34 cellular contexts compared by ENCODE assay signal in genomic region chr2:200254788-200255187, GRCh38.
"Had no signal": no experiment of that assay in that cellular context is flagged by ENCODE, and none has a peak within 500 bp of the region (broad histone marks: within the 10 kb centered on the region; RNA-seq: fewer than 3 reads in every experiment).

No MANE protein-coding gene starts in this region.

- DNase-seq: activated B cell treated with CpG ODN at 0.5 μM for 24 hours; activated CD4-positive, alpha-beta T cell treated with anti-CD3 and anti-CD28 coated beads for 48 hours; activated CD4-positive, alpha-beta T cell treated with anti-CD3 and anti-CD28 coated beads, Interleukin-2, amount 50 U/mL, for 1 hour; activated CD4-positive, alpha-beta T cell treated with anti-CD3 and anti-CD28 coated beads, Interleukin-2, amount 50 U/mL, for 48 hours; activated CD8-positive, alpha-beta memory T cell treated with anti-CD3 and anti-CD28 coated beads for 24 hours; activated CD8-positive, alpha-beta T cell treated with anti-CD3 and anti-CD28 coated beads for 36 hours; activated effector memory CD4-positive, alpha-beta T cell treated with anti-CD3 and anti-CD28 coated beads, Interleukin-2, amount 50 U/mL, for 16 hours; activated naive CD4-positive, alpha-beta T cell treated with anti-CD3 and anti-CD28 coated beads for 36 hours; activated naive CD8-positive, alpha-beta T cell treated with anti-CD3 and anti-CD28 coated beads for 36 hours; activated naive CD8-positive, alpha-beta T cell treated with anti-CD3 and anti-CD28 coated beads, Interleukin-2, amount 50 U/mL, for 24 hours; activated T-cell treated with anti-CD3 and anti-CD28 coated beads, Interleukin-2, amount 50 U/mL, for 4 hours; adrenal gland; amygdala; aorta; central memory CD4-positive, alpha-beta T cell; effector memory CD4-positive, alpha-beta T cell; endodermal cell; foreskin keratinocyte; heart right ventricle; T-helper 1 cell; T-helper 17 cell; T1000; WERI-Rb-1 had no signal

- ATAC-seq: activated CD4-positive, CD25-positive, alpha-beta regulatory T cell treated with anti-CD3 and anti-CD28 coated beads, Interleukin-2, amount 50 U/mL, for 24 hours; activated CD8-positive, alpha-beta T cell treated with anti-CD3 and anti-CD28 coated beads for 36 hours; activated naive CD8-positive, alpha-beta T cell treated with anti-CD3 and anti-CD28 coated beads, Interleukin-2, amount 50 U/mL, for 24 hours; activated T-cell treated with anti-CD3 and anti-CD28 coated beads, Interleukin-2, amount 50 U/mL, for 4 hours; body of pancreas; esophagus mucosa; foreskin keratinocyte; gastroesophageal sphincter; heart right ventricle; T-helper 17 cell had no signal

- H3K27ac ChIP-seq: adrenal gland, body of pancreas, cardiac muscle cell, coronary artery, dorsolateral prefrontal cortex, foreskin keratinocyte, gastroesophageal sphincter, heart right ventricle, WERI-Rb-1 had no signal

- H3K4me1 Mint-ChIP-seq: activated B cell treated with CpG ODN at 0.5 μM for 24 hours; activated naive CD4-positive, alpha-beta T cell treated with anti-CD3 and anti-CD28 coated beads, Interleukin-2, amount 50 U/mL, for 24 hours; activated naive CD8-positive, alpha-beta T cell treated with anti-CD3 and anti-CD28 coated beads for 36 hours; activated naive CD8-positive, alpha-beta T cell treated with anti-CD3 and anti-CD28 coated beads, Interleukin-2, amount 50 U/mL, for 24 hours had no signal

- H3K9me3 ChIP-seq: adrenal gland, body of pancreas, gastroesophageal sphincter, heart right ventricle had no signal

- H3K9me3 Mint-ChIP-seq: activated B cell treated with CpG ODN at 0.5 μM for 24 hours; activated CD8-positive, alpha-beta T cell treated with anti-CD3 and anti-CD28 coated beads for 36 hours; activated naive CD4-positive, alpha-beta T cell treated with anti-CD3 and anti-CD28 coated beads for 36 hours; activated naive CD4-positive, alpha-beta T cell treated with anti-CD3 and anti-CD28 coated beads, Interleukin-2, amount 50 U/mL, for 24 hours; activated naive CD8-positive, alpha-beta T cell treated with anti-CD3 and anti-CD28 coated beads for 36 hours; activated naive CD8-positive, alpha-beta T cell treated with anti-CD3 and anti-CD28 coated beads, Interleukin-2, amount 50 U/mL, for 24 hours; activated T-cell treated with anti-CD3 and anti-CD28 coated beads, Interleukin-2, amount 50 U/mL, for 4 hours; activated T-helper 2 cell treated with anti-CD3 and anti-CD28 coated beads, Interferon-gamma antibody, Interleukin-2, Interleukin-4, amounts not matched to agents 10 μg/mL and 5 μg/mL and 100 μg/mL, durations not matched to agents 14 hours and 24 hours and 36 hours; dendritic cell treated with granulocyte-macrophage colony-stimulating factor and Interleukin-4, amounts not matched to agents 40 ng/mL and 50 ng/mL, for 4 days; T-helper 2 cell treated with Interferon-gamma antibody and Interleukin-4, amounts not matched to agents 5 μg/mL and 100 μg/mL, for 36 hours had no signal

- H3K36me3 ChIP-seq: adrenal gland, cardiac muscle cell, gastroesophageal sphincter, heart right ventricle, WERI-Rb-1 had no signal

- H3K4me1 ChIP-seq: adrenal gland had no signal

- H3K27ac Mint-ChIP-seq: activated B cell treated with CpG ODN at 0.5 μM for 24 hours; activated CD8-positive, alpha-beta T cell treated with anti-CD3 and anti-CD28 coated beads for 36 hours; activated naive CD4-positive, alpha-beta T cell treated with anti-CD3 and anti-CD28 coated beads for 36 hours; activated naive CD4-positive, alpha-beta T cell treated with anti-CD3 and anti-CD28 coated beads, Interleukin-2, amount 50 U/mL, for 24 hours; activated naive CD8-positive, alpha-beta T cell treated with anti-CD3 and anti-CD28 coated beads for 36 hours; activated naive CD8-positive, alpha-beta T cell treated with anti-CD3 and anti-CD28 coated beads, Interleukin-2, amount 50 U/mL, for 24 hours; activated T-helper 2 cell treated with anti-CD3 and anti-CD28 coated beads, Interferon-gamma antibody, Interleukin-2, Interleukin-4, amounts not matched to agents 10 μg/mL and 5 μg/mL and 100 μg/mL, durations not matched to agents 14 hours and 24 hours and 36 hours; dendritic cell treated with granulocyte-macrophage colony-stimulating factor and Interleukin-4, amounts not matched to agents 40 ng/mL and 50 ng/mL, for 4 days; endodermal cell; T-helper 17 cell; T-helper 2 cell treated with Interferon-gamma antibody and Interleukin-4, amounts not matched to agents 5 μg/mL and 100 μg/mL, for 36 hours had no signal

- H3K36me3 Mint-ChIP-seq: activated naive CD4-positive, alpha-beta T cell treated with anti-CD3 and anti-CD28 coated beads, Interleukin-2, amount 50 U/mL, for 24 hours; activated naive CD8-positive, alpha-beta T cell treated with anti-CD3 and anti-CD28 coated beads for 36 hours had no signal

- H3K27me3 ChIP-seq: adrenal gland, body of pancreas, cardiac muscle cell, dorsolateral prefrontal cortex, foreskin keratinocyte, gastroesophageal sphincter, heart right ventricle had no signal

- H3K4me3 ChIP-seq: adrenal gland, body of pancreas, cardiac muscle cell, coronary artery, dorsolateral prefrontal cortex, gastroesophageal sphincter, heart right ventricle had no signal

- H3K4me3 Mint-ChIP-seq: activated B cell treated with CpG ODN at 0.5 μM for 24 hours; activated CD8-positive, alpha-beta T cell treated with anti-CD3 and anti-CD28 coated beads for 36 hours; activated naive CD4-positive, alpha-beta T cell treated with anti-CD3 and anti-CD28 coated beads for 36 hours; activated naive CD4-positive, alpha-beta T cell treated with anti-CD3 and anti-CD28 coated beads, Interleukin-2, amount 50 U/mL, for 24 hours; activated naive CD8-positive, alpha-beta T cell treated with anti-CD3 and anti-CD28 coated beads for 36 hours; activated naive CD8-positive, alpha-beta T cell treated with anti-CD3 and anti-CD28 coated beads, Interleukin-2, amount 50 U/mL, for 24 hours; activated T-cell treated with anti-CD3 and anti-CD28 coated beads, Interleukin-2, amount 50 U/mL, for 4 hours; dendritic cell treated with granulocyte-macrophage colony-stimulating factor and Interleukin-4, amounts not matched to agents 40 ng/mL and 50 ng/mL, for 4 days; endodermal cell; T-helper 17 cell; T-helper 2 cell treated with Interferon-gamma antibody and Interleukin-4, amounts not matched to agents 5 μg/mL and 100 μg/mL, for 36 hours had no signal
